In the genomic region with DNA sequence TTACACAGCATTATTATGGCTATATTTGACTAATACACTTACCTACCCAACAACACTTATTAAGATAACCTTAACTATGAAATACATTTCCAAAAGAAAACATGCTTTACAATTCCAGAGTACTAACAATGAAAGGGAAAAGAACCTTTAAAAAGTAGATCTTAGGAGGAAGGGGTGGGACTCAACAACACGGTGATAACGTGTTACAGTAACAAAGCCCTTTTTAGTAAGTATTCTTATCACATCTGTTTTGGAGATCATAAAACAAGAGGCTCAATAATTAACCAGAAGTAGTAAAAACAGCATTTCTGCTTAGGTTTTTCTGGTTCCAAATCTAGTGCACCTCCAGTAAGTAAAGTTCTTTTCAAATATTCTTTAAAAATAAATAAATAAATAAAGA, we compare ENCODE assay signal across 35 cellular contexts.
DNase-seq lines count a peak whose midpoint lies in the region; ATAC-seq and TF ChIP-seq lines count a peak whose summit lies in the region.
"Had no signal": no experiment of that assay in that cellular context is flagged by ENCODE, and none has a peak within 500 bp of the region (broad histone marks: within the 10 kb centered on the region; RNA-seq: fewer than 3 reads in every experiment).

No MANE protein-coding gene starts in this region.

- CTCF ChIA-PET in T-cell (lab: Charles Lee): no interaction called here

- H3K9me3 ChIP-seq in mucosa of descending colon (no peaks in the 10 kb centered on the region), neutrophil (no peaks in the 10 kb centered on the region)
- H3K9me3 ChIP-seq: A549, BE2C, BLaER1, Caco-2 had no signal

- no peak for TF ChIP-seq CTCF in mucosa of descending colon (IDR thresholded peaks at IDR 0.05)
- no peak for TF ChIP-seq CTCF in nephron (IDR thresholded peaks at IDR 0.05; ENCODE audit: unreplicated experiment in 3 of 3)
- no peak for TF ChIP-seq CTCF in neutrophil (IDR thresholded peaks at IDR 0.05)

- peaks cover 13% of the 10 kb centered on the region for H3K4me1 Mint-ChIP-seq in nephron
- H3K4me1 Mint-ChIP-seq in T-cell: no peaks in the 10 kb centered on the region
- H3K4me1 Mint-ChIP-seq: B cell; CD14-positive monocyte; CD4-positive, alpha-beta memory T cell; CD4-positive, CD25-positive, alpha-beta regulatory T cell; CD8-positive, alpha-beta memory T cell had no signal

- no peaks in the 10 kb centered on the region for H3K27me3 Mint-ChIP-seq in nephron (ENCODE audit: low read depth)
- no peaks in the 10 kb centered on the region for H3K27me3 Mint-ChIP-seq in T-cell
- H3K27me3 Mint-ChIP-seq: B cell; CD4-positive, alpha-beta memory T cell; CD4-positive, alpha-beta T cell; CD4-positive, CD25-positive, alpha-beta regulatory T cell had no signal

- H3K36me3 Mint-ChIP-seq in nephron (ENCODE audit: low read depth) (no peaks in the 10 kb centered on the region), T-cell (no peaks in the 10 kb centered on the region)
- H3K36me3 Mint-ChIP-seq: CD14-positive monocyte; CD4-positive, alpha-beta memory T cell; CD4-positive, CD25-positive, alpha-beta regulatory T cell; CD8-positive, alpha-beta memory T cell; CD8-positive, alpha-beta T cell had no signal

- no peaks in the 10 kb centered on the region for H3K4me1 ChIP-seq in mucosa of descending colon (ENCODE audit: low read depth)
- peaks cover 9 to 12% of the 10 kb centered on the region in 2 experiments for H3K4me1 ChIP-seq in neutrophil (ENCODE audit: control insufficient read depth in 1 of 2, insufficient read depth in 1 of 2, low read depth in 1 of 2, low read length in 1 of 2)
- H3K4me1 ChIP-seq: A549; BE2C; BLaER1; BLaER1 treated with 17β-estradiol and CSF1 and Interleukin-3, amounts not matched to agents 10 nM and 100 nM; Caco-2 had no signal

- POLR2A ChIA-PET in T-cell (lab: Charles Lee): no interaction called here

- H3K9me3 Mint-ChIP-seq in nephron (peaks cover 18% of the 10 kb centered on the region), T-cell (peaks cover 3 to 11% (median 7%) of the 10 kb centered on the region in 3 donors)

- DNase-seq in left colon: no peak
- DNase-seq in mucosa of descending colon: no peak
- no peak for DNase-seq in T-cell
- no peak for DNase-seq in HK-2 (ENCODE audit: unreplicated experiment)
- no peak for DNase-seq in head of caudate nucleus
- DNase-seq: 8988T; ACHN; AML-193; BE2C; C1 segment of cervical spinal cord; Caco-2; Calu3; CD4-positive, alpha-beta memory T cell; CD4-positive, alpha-beta T cell; CD4-positive, CD25-positive, alpha-beta regulatory T cell; CD8-positive, alpha-beta memory T cell; CD8-positive, alpha-beta T cell; COR-L47; DMS 273 treated with DMSO at 0.1 percent for 48 hours; DMS153; DMS53; DMS79; DMS79 treated with DMSO at 0.1 percent for 48 hours; DND-41; EL had no signal

- H3K4me3 Mint-ChIP-seq in nephron (no peak overlapping the region), T-cell (no peak overlapping the region)
- H3K4me3 Mint-ChIP-seq: B cell; CD14-positive monocyte; CD4-positive, alpha-beta memory T cell; CD4-positive, alpha-beta T cell; CD4-positive, CD25-positive, alpha-beta regulatory T cell; CD8-positive, alpha-beta memory T cell; CD8-positive, alpha-beta T cell had no signal

- H3K36me3 ChIP-seq in mucosa of descending colon (ENCODE audit: low read depth) (no peaks in the 10 kb centered on the region), neutrophil (no peaks in the 10 kb centered on the region)
- H3K36me3 ChIP-seq: BE2C; BLaER1; BLaER1 treated with 17β-estradiol and CSF1 and Interleukin-3, amounts not matched to agents 10 nM and 100 nM had no signal

- H3K27ac Mint-ChIP-seq in nephron (peak overlapping the region in 2 of 3 experiments; percentile 71 to 76), T-cell (no peak overlapping the region)
- H3K27ac Mint-ChIP-seq: B cell; CD14-positive monocyte; CD4-positive, alpha-beta memory T cell; CD4-positive, alpha-beta T cell; CD4-positive, CD25-positive, alpha-beta regulatory T cell; CD8-positive, alpha-beta memory T cell; CD8-positive, alpha-beta T cell had no signal

- no peaks in the 10 kb centered on the region for H3K27me3 ChIP-seq in neutrophil
- H3K27me3 ChIP-seq: BE2C; BLaER1; BLaER1 treated with 17β-estradiol and CSF1 and Interleukin-3, amounts not matched to agents 10 nM and 100 nM had no signal

- peak overlapping the region; percentile 26 for H3K27ac ChIP-seq in neutrophil
- H3K27ac ChIP-seq: 22Rv1; A549; BLaER1; BLaER1 treated with 17β-estradiol and CSF1 and Interleukin-3, amounts not matched to agents 10 nM and 100 nM; C4-2B had no signal

- ATAC-seq in left colon (peak; percentile 52), mucosa of descending colon (peak; percentile 58), T-cell (replicated peaks in 1 of 4) (no peak), HG03469 (IDR thresholded peaks at IDR 0.05; ENCODE audit: unreplicated experiment) (no peak)
- ATAC-seq: A549; CD8-positive, alpha-beta T cell had no signal

- no peak overlapping the region for H3K4me3 ChIP-seq in mucosa of descending colon
- H3K4me3 ChIP-seq in neutrophil (ENCODE audit: low read depth in 1 of 2, low read length in 1 of 2): no peak overlapping the region
- H3K4me3 ChIP-seq: A549; BLaER1; BLaER1 treated with 17β-estradiol and CSF1 and Interleukin-3, amounts not matched to agents 10 nM and 100 nM had no signal

- intact Hi-C loops in left colon (cut with DNase I, micrococcal nuclease) (no loop called here), mucosa of descending colon (cut with DNase I, micrococcal nuclease) (no loop called here), head of caudate nucleus (cut with DNase I) (no loop called here)

Comparison
In these comparisons a context has a peak if more than half of its experiments do, and no peak if none do; other contexts are left out.
1. ATAC-seq: peak in left colon (single experiment) and mucosa of descending colon (single experiment); none in T-cell (0 of 4) and HG03469 (single experiment).
2. H3K27ac Mint-ChIP-seq: peak in nephron (2 of 3); none in T-cell (0 of 2).